ENCODE assay signal across 8 cellular contexts in genomic region chr6:34238507-34239239, GRCh38. TPM values are rescaled to one million over a fixed set of nuclear protein-coding genes. Genes with fewer than 3 reads are reported as not detected.
A peak's percentile ranks its signal among the peaks of the same experiment; 100 is the strongest.
DNase-seq lines count a peak whose midpoint lies in the region; ATAC-seq and TF ChIP-seq lines count a peak whose summit lies in the region.

No MANE protein-coding gene starts in this region.

- H3K27me3 Mint-ChIP-seq in activated T-cell treated with anti-CD3 and anti-CD28 coated beads, Interleukin-2, amount 50 U/mL, for 4 hours (ENCODE audit: low read depth), result no peaks in the 10 kb centered on the region

- H3K9ac ChIP-seq in iPS-15b (ENCODE audit: low read depth, low read length), result peak overlapping the region; percentile 96

- peaks cover 21% of the 10 kb centered on the region for H3K4me1 ChIP-seq in iPS-15b (ENCODE audit: control insufficient read depth, insufficient read depth, low read length)
- H3K4me1 ChIP-seq in suprapubic skin, result peaks cover 44% of the 10 kb centered on the region

- ATAC-seq in activated T-cell treated with anti-CD3 and anti-CD28 coated beads, Interleukin-2, amount 50 U/mL, for 4 hours, result no peak

- no peak for TF ChIP-seq POLR2A in suprapubic skin (IDR thresholded peaks at IDR 0.05)

- TF ChIP-seq CTCF in WERI-Rb-1 (IDR thresholded peaks at IDR 0.05; ENCODE audit: low read depth, low read length) (no peak), suprapubic skin (IDR thresholded peaks at IDR 0.05) (no peak)

- peak overlapping the region; percentile 95 for H3K4me3 ChIP-seq in WERI-Rb-1 (ENCODE audit: low read depth, low read length)
- peak overlapping the region; percentile 94 for H3K4me3 ChIP-seq in iPS-15b (ENCODE audit: low read depth, low read length)
- H3K4me3 ChIP-seq in suprapubic skin, result peak overlapping the region; percentile 83

- H3K36me3 Mint-ChIP-seq in activated T-cell treated with anti-CD3 and anti-CD28 coated beads, Interleukin-2, amount 50 U/mL, for 4 hours (ENCODE audit: insufficient read depth), result peaks cover 37% of the 10 kb centered on the region

- TF ChIP-seq EP300 in suprapubic skin (IDR thresholded peaks at IDR 0.05), result no peak

- H3K27ac ChIP-seq in WERI-Rb-1 (peak overlapping the region; percentile 99), suprapubic skin (peak overlapping the region; percentile 92)

- H3K4me1 Mint-ChIP-seq in activated T-cell treated with anti-CD3 and anti-CD28 coated beads, Interleukin-2, amount 50 U/mL, for 4 hours (ENCODE audit: low read depth), result peaks cover 63% of the 10 kb centered on the region

- H3K27me3 ChIP-seq in WERI-Rb-1 (ENCODE audit: insufficient read depth, low read depth, severe bottlenecking) (no peaks in the 10 kb centered on the region), iPS-15b (ENCODE audit: control insufficient read depth, insufficient read depth, low read length) (no peaks in the 10 kb centered on the region), suprapubic skin (no peaks in the 10 kb centered on the region)

- WGBS in suprapubic skin, result 66% methylated on average over 12 of the region's 12 CpGs

- H3K4me3 Mint-ChIP-seq in activated T-cell treated with anti-CD3 and anti-CD28 coated beads, Interleukin-2, amount 50 U/mL, for 4 hours, result peak overlapping the region; percentile 84

- no peak for DNase-seq in activated T-cell treated with anti-CD3 and anti-CD28 coated beads, Interleukin-2, amount 50 U/mL, for 4 hours
- DNase-seq in activated T-cell treated with anti-CD3 and anti-CD28 coated beads for 4 hours (no peak), WERI-Rb-1 (peak; percentile 91), suprapubic skin (ENCODE audit: low spot score in 2 of 2) (peak in 1 of 2 donors; percentile 63), EL (no peak), SHP77 treated with DMSO at 0.1 percent for 48 hours (lab: John Stamatoyannopoulos, UW) (no peak)
- no peak for DNase-seq in stimulated activated CD4-positive, alpha-beta T cell treated with anti-CD3 and anti-CD28 coated beads, Interleukin-1b, Interleukin-23, amount 100 ng/mL, for 48 hours

- no peaks in the 10 kb centered on the region for H3K9me3 ChIP-seq in WERI-Rb-1 (ENCODE audit: severe bottlenecking)
- no peaks in the 10 kb centered on the region for H3K9me3 ChIP-seq in iPS-15b (ENCODE audit: control insufficient read depth, insufficient read depth, low read length)
- H3K9me3 ChIP-seq in suprapubic skin, result no peaks in the 10 kb centered on the region

- H3K36me3 ChIP-seq in WERI-Rb-1 (peaks cover 60% of the 10 kb centered on the region), iPS-15b (ENCODE audit: control insufficient read depth, insufficient read depth, low read length) (peaks cover 39% of the 10 kb centered on the region), suprapubic skin (peaks cover 31% of the 10 kb centered on the region)

- H3K9me3 Mint-ChIP-seq in activated T-cell treated with anti-CD3 and anti-CD28 coated beads, Interleukin-2, amount 50 U/mL, for 4 hours, result no peaks in the 10 kb centered on the region

RNA-seq across cellular contexts. Expression of gene HMGA1, which starts 2.0 kb away (rescaled TPM):
- 100 to 1,000 TPM; 646 to 976 (median 781) TPM for total RNA-seq in activated T-cell treated with anti-CD3 and anti-CD28 coated beads, Interleukin-2, amount 50 U/mL, for 4 hours
- 100 to 1,000 TPM in 3 of 4 donors, 10 to 100 TPM in 1; 93.3 to 127 (median 111) TPM for total RNA-seq in suprapubic skin

RNA-seq across cellular contexts. Expression of gene SMIM29, which starts 10.1 kb away (rescaled TPM):
- 10 to 100 TPM; 12.3 to 14.9 (median 13.0) TPM for total RNA-seq in activated T-cell treated with anti-CD3 and anti-CD28 coated beads, Interleukin-2, amount 50 U/mL, for 4 hours
- 10 to 100 TPM; 45.2 to 58.8 (median 51.2) TPM for total RNA-seq in suprapubic skin

Comparison
In these comparisons a context has a peak if more than half of its experiments do, and no peak if none do; other contexts are left out.
1. RNA of gene HMGA1, which starts 2.0 kb away (total RNA-seq): 646 to 976 TPM in activated T-cell treated with anti-CD3 and anti-CD28 coated beads, Interleukin-2, amount 50 U/mL, for 4 hours; 93.3 to 127 TPM in suprapubic skin; every median in the first group is over 4 times any median in the second.
2. Peak in every context shown above with its lines, with median percentiles within 50 percentile points of each other: H3K4me3 ChIP-seq.